ENCODE assay signal across 16 cellular contexts in genomic region chr22:44677299-44678244, GRCh38. TPM values are rescaled to one million over a fixed set of nuclear protein-coding genes. Genes with fewer than 3 reads are reported as not detected.
A peak's percentile ranks its signal among the peaks of the same experiment; 100 is the strongest.
DNase-seq lines count a peak whose midpoint lies in the region; ATAC-seq and TF ChIP-seq lines count a peak whose summit lies in the region.
"Had no signal": no experiment of that assay in that cellular context is flagged by ENCODE, and none has a peak within 500 bp of the region (broad histone marks: within the 10 kb centered on the region; RNA-seq: fewer than 3 reads in every experiment).

No MANE protein-coding gene starts in this region.

- DNase-seq in DMS 273 (lab: John Stamatoyannopoulos, UW; ENCODE audit: unreplicated experiment): peak; percentile 55
- DNase-seq in DMS 273 treated with DMSO at 0.1 percent for 48 hours (lab: John Stamatoyannopoulos, UW): no peak
- DNase-seq in NCI-H1694 (lab: John Stamatoyannopoulos, UW): peak; percentile 77
- DNase-seq in neural progenitor cell (ENCODE audit: low spot score): no peak
- DNase-seq in GM13977 (ENCODE audit: low spot score): no peak
- DNase-seq: activated B cell treated with CpG ODN at 0.5 μM for 24 hours, dermis blood vessel endothelial cell, DMS79 treated with DMSO at 0.1 percent for 48 hours, NCI-H446 treated with DMSO at 0.1 percent for 48 hours, ovary, Right ventricle myocardium superior had no signal

- H4K20me1 ChIP-seq in neural progenitor cell (ENCODE audit: low read depth): no peaks in the 10 kb centered on the region

- no peaks in the 10 kb centered on the region for H3K79me2 ChIP-seq in neural progenitor cell (ENCODE audit: low read depth)

- no peak overlapping the region for H3K27ac ChIP-seq in neural progenitor cell
- H3K27ac ChIP-seq: 22Rv1, left lung, ovary had no signal

- peak overlapping the region; percentile 7 for H3K4me3 Mint-ChIP-seq in dendritic cell treated with granulocyte-macrophage colony-stimulating factor and Interleukin-4, amounts not matched to agents 40 ng/mL and 50 ng/mL, for 4 days
- H3K4me3 Mint-ChIP-seq in neural progenitor cell: no peak overlapping the region
- H3K4me3 Mint-ChIP-seq: activated B cell treated with CpG ODN at 0.5 μM for 24 hours had no signal

- TF ChIP-seq CTCF in neural progenitor cell (IDR thresholded peaks at IDR 0.05) (no peak), GM13977 (IDR thresholded peaks at IDR 0.05; ENCODE audit: extremely low read depth, insufficient read depth, missing control alignments) (no peak)

- H3K4me1 ChIP-seq in neural progenitor cell: peaks cover 2% of the 10 kb centered on the region

- intact Hi-C loops in dendritic cell treated with granulocyte-macrophage colony-stimulating factor and Interleukin-4, amounts not matched to agents 40 ng/mL and 50 ng/mL, for 4 days (cut with micrococcal nuclease): no loop called here

- H3K9me3 Mint-ChIP-seq in dendritic cell treated with granulocyte-macrophage colony-stimulating factor and Interleukin-4, amounts not matched to agents 40 ng/mL and 50 ng/mL, for 4 days: no peaks in the 10 kb centered on the region
- no peaks in the 10 kb centered on the region for H3K9me3 Mint-ChIP-seq in neural progenitor cell
- H3K9me3 Mint-ChIP-seq: activated B cell treated with CpG ODN at 0.5 μM for 24 hours had no signal

- H2AFZ ChIP-seq in neural progenitor cell (replicated peaks): no peak overlapping the region

- no peak overlapping the region for H3K4me2 ChIP-seq in neural progenitor cell

- ATAC-seq in HG03520 (IDR thresholded peaks at IDR 0.05; ENCODE audit: unreplicated experiment) (no peak), HG03342 (IDR thresholded peaks at IDR 0.05; ENCODE audit: unreplicated experiment) (no peak)

- no peaks in the 10 kb centered on the region for H3F3A ChIP-seq in neural progenitor cell (ENCODE audit: low read depth)

- H3K36me3 ChIP-seq in neural progenitor cell: no peaks in the 10 kb centered on the region
- H3K36me3 ChIP-seq: left lung, ovary had no signal

- H3K27me3 ChIP-seq in neural progenitor cell: no peaks in the 10 kb centered on the region
- H3K27me3 ChIP-seq: ovary had no signal

- H3K4me1 Mint-ChIP-seq in dendritic cell treated with granulocyte-macrophage colony-stimulating factor and Interleukin-4, amounts not matched to agents 40 ng/mL and 50 ng/mL, for 4 days (ENCODE audit: low read depth): peaks cover 15% of the 10 kb centered on the region
- H3K4me1 Mint-ChIP-seq in neural progenitor cell: peaks cover 22% of the 10 kb centered on the region

- no peak overlapping the region for H3K9ac ChIP-seq in neural progenitor cell

- peaks cover 72% of the 10 kb centered on the region for H3K27me3 Mint-ChIP-seq in dendritic cell treated with granulocyte-macrophage colony-stimulating factor and Interleukin-4, amounts not matched to agents 40 ng/mL and 50 ng/mL, for 4 days
- H3K27me3 Mint-ChIP-seq in neural progenitor cell (ENCODE audit: insufficient read depth, low read depth): peaks cover 10% of the 10 kb centered on the region

- no peak overlapping the region for H3K27ac Mint-ChIP-seq in dendritic cell treated with granulocyte-macrophage colony-stimulating factor and Interleukin-4, amounts not matched to agents 40 ng/mL and 50 ng/mL, for 4 days
- H3K27ac Mint-ChIP-seq in neural progenitor cell: peak overlapping the region; percentile 82
- H3K27ac Mint-ChIP-seq: activated B cell treated with CpG ODN at 0.5 μM for 24 hours had no signal

- H3K9me3 ChIP-seq in neural progenitor cell (ENCODE audit: low read depth): no peaks in the 10 kb centered on the region
- H3K9me3 ChIP-seq: left lung, ovary had no signal

- no peak overlapping the region for H3K4me3 ChIP-seq in neural progenitor cell
- H3K4me3 ChIP-seq: left lung, ovary had no signal

- no peaks in the 10 kb centered on the region for H3K36me3 Mint-ChIP-seq in dendritic cell treated with granulocyte-macrophage colony-stimulating factor and Interleukin-4, amounts not matched to agents 40 ng/mL and 50 ng/mL, for 4 days (ENCODE audit: low read depth)
- no peaks in the 10 kb centered on the region for H3K36me3 Mint-ChIP-seq in neural progenitor cell

- in situ Hi-C loops in GM13977 (cut with MboI; ENCODE audit: low pct_unique_long_range_greater_than_20kb, low sequenced_read_pairs, unreplicated experiment): no loop called here

RNA-seq across cellular contexts. Expression of gene PRR5, which starts 24.4 kb away (rescaled TPM):
- total RNA-seq in neural progenitor cell (ENCODE audit: low replicate concordance): 4.0 and 18.6 TPM in 2 replicates

Comparison
In these comparisons a context has a peak if more than half of its experiments do, and no peak if none do; other contexts are left out.
1. DNase-seq: peak in DMS 273 (single experiment) and NCI-H1694 (single experiment); none in DMS 273 treated with DMSO at 0.1 percent for 48 hours (single experiment), neural progenitor cell (single experiment) and GM13977 (single experiment).